Comparison of ENCODE assay signal across 10 cellular contexts in the genomic region with DNA sequence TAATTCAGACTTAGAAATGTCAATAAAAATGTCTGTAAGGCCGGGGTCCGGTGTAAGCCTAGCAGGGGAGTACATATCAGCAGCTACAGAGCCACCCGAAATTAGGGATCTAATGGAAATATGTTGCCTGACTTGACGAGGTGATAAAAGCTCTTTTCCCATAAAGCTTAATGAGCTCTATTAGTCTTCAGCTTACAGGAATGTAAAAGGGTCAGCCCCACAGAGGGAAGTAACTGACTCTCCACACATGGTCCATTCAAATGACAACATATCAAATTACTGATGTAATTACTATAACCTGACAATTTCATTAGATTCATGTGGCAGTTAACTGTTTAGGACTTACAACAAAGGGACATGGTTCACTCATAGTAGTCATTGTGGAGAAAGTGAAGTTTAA.
"Had no signal": no experiment of that assay in that cellular context is flagged by ENCODE, and none has a peak within 500 bp of the region (broad histone marks: within the 10 kb centered on the region; RNA-seq: fewer than 3 reads in every experiment).

No MANE protein-coding gene starts in this region.

- H3K9me3 Mint-ChIP-seq: activated CD4-positive, alpha-beta memory T cell treated with anti-CD3 and anti-CD28 coated beads, Interleukin-2, amount 10 ng/mL, durations not matched to agents 7 days and 5 days had no signal

- H3K27me3 Mint-ChIP-seq: activated CD4-positive, alpha-beta memory T cell treated with anti-CD3 and anti-CD28 coated beads, Interleukin-2, amount 10 ng/mL, durations not matched to agents 7 days and 5 days; activated naive CD8-positive, alpha-beta T cell treated with anti-CD3 and anti-CD28 coated beads, Interleukin-2, amount 10 ng/mL, durations not matched to agents 7 days and 5 days had no signal

- DNase-seq: activated CD4-positive, alpha-beta memory T cell treated with anti-CD3 and anti-CD28 coated beads, Interleukin-2, amount 10 ng/mL, durations not matched to agents 7 days and 5 days; activated naive CD8-positive, alpha-beta T cell treated with anti-CD3 and anti-CD28 coated beads, Interleukin-2, amount 10 ng/mL, durations not matched to agents 7 days and 5 days; anterior cingulate cortex; dermis blood vessel endothelial cell; sigmoid colon; stimulated activated CD4-positive, alpha-beta T cell treated with anti-CD3 and anti-CD28 coated beads, Interleukin-2, amount 100 ng/mL, for 24 hours; stimulated activated naive CD4-positive, alpha-beta T cell; upper lobe of left lung had no signal

- H3K9me3 ChIP-seq: sigmoid colon, suprapubic skin, upper lobe of left lung had no signal

- H3K27ac Mint-ChIP-seq: activated CD4-positive, alpha-beta memory T cell treated with anti-CD3 and anti-CD28 coated beads, Interleukin-2, amount 10 ng/mL, durations not matched to agents 7 days and 5 days; activated naive CD8-positive, alpha-beta T cell treated with anti-CD3 and anti-CD28 coated beads, Interleukin-2, amount 10 ng/mL, durations not matched to agents 7 days and 5 days had no signal

- H3K4me3 Mint-ChIP-seq: activated CD4-positive, alpha-beta memory T cell treated with anti-CD3 and anti-CD28 coated beads, Interleukin-2, amount 10 ng/mL, durations not matched to agents 7 days and 5 days; activated naive CD8-positive, alpha-beta T cell treated with anti-CD3 and anti-CD28 coated beads, Interleukin-2, amount 10 ng/mL, durations not matched to agents 7 days and 5 days; neural crest cell had no signal

- H3K4me1 ChIP-seq: sigmoid colon, suprapubic skin, upper lobe of left lung had no signal

- H3K4me3 ChIP-seq: sigmoid colon, suprapubic skin, upper lobe of left lung had no signal

- H3K4me1 Mint-ChIP-seq: activated CD4-positive, alpha-beta memory T cell treated with anti-CD3 and anti-CD28 coated beads, Interleukin-2, amount 10 ng/mL, durations not matched to agents 7 days and 5 days had no signal

- H3K27ac ChIP-seq: sigmoid colon, suprapubic skin, upper lobe of left lung had no signal

- H3K27me3 ChIP-seq: sigmoid colon, suprapubic skin, upper lobe of left lung had no signal
